Comparison of ENCODE assay signal across 7 cellular contexts in the genomic region with DNA sequence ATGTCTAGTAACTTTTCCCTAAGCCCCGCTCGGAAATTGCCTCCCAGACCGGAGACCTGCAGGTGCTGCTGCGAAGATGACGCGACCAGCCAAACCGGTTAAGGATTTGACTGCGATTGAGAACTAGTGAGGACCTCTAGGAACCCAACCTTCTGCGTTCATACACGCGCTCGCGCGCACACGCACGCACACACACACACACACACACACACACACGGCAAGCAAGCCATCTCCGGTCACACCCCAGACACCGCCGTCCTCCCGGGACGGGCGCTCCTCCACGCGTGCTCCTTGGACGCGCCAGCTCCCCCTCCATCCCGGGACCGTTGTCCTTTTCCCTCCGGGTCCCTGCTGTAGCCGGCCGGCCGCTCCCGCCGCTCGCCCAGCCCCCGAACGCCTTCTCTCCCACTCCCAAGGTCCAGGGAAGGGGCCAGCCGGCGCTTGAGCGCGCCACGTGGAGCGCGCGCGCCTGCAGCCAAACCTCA. TPM values are rescaled to one million over a fixed set of nuclear protein-coding genes. Genes with fewer than 3 reads are reported as not detected.
A peak's percentile ranks its signal among the peaks of the same experiment; 100 is the strongest.
DNase-seq lines count a peak whose midpoint lies in the region; ATAC-seq, FAIRE-seq and TF ChIP-seq lines count a peak whose summit lies in the region.

No MANE protein-coding gene starts in this region.

- no peak for FAIRE-seq in K562 (lab: Jason Lieb, UNC)

- no peaks in the 10 kb centered on the region for H3F3A ChIP-seq in PC-3 (ENCODE audit: low read length, unreplicated experiment)

- TF ChIP-seq EP300 in K562 (IDR thresholded peaks at IDR 0.05; ENCODE audit: low read length) (no peak), sigmoid colon (IDR thresholded peaks at IDR 0.05) (no peak)

- peak overlapping the region; percentile 76 for H3K4me3 ChIP-seq in GM12865 (ENCODE audit: low read depth, low read length)
- peak overlapping the region; percentile 77 for H3K4me3 ChIP-seq in PC-3 (ENCODE audit: low read length)
- H3K4me3 ChIP-seq in K562: peak overlapping the region; percentile 67
- H3K4me3 ChIP-seq in iPS-18a (ENCODE audit: low read length): peak overlapping the region; percentile 83
- peak overlapping the region; percentile 64 to 94 (median 84) for H3K4me3 ChIP-seq in sigmoid colon

- H3K79me2 ChIP-seq in PC-3 (ENCODE audit: low read length) (peaks cover 41% of the 10 kb centered on the region), K562 (ENCODE audit: control insufficient read depth, insufficient read depth, low read length) (peaks cover 48% of the 10 kb centered on the region)

- no peaks in the 10 kb centered on the region for H3K9me2 ChIP-seq in PC-3 (replicated peaks; ENCODE audit: low read length)

- POLR2A ChIA-PET in PC-3 (lab: Charles Lee; ENCODE audit: unreplicated experiment) (no interaction called here), K562 (lab: Yijun Ruan, JAX) (no interaction called here)

- no peak for TF ChIP-seq RAD21 in K562 (CRISPR knock-in tag; conservative IDR thresholded peaks at IDR 0.05 in 1 of 2, IDR thresholded peaks at IDR 0.05 in 1 of 2)

- H3K27me3 ChIP-seq in PC-3 (ENCODE audit: low read length) (no peaks in the 10 kb centered on the region), K562 (ENCODE audit: control insufficient read depth in 2 of 2, insufficient read depth in 2 of 2, low read length in 2 of 2) (no peaks in the 10 kb centered on the region), iPS-18a (ENCODE audit: control insufficient read depth, insufficient read depth, low read length) (peaks cover 13% of the 10 kb centered on the region), sigmoid colon (no peaks in the 10 kb centered on the region)

- H3K36me3 ChIP-seq in PC-3 (ENCODE audit: low read depth, low read length) (no peaks in the 10 kb centered on the region), K562 (ENCODE audit: control insufficient read depth, insufficient read depth, low read length) (no peaks in the 10 kb centered on the region), iPS-18a (ENCODE audit: control insufficient read depth, low read depth, low read length) (no peaks in the 10 kb centered on the region), sigmoid colon (no peaks in the 10 kb centered on the region)

- H3K27ac ChIP-seq in PC-3 (ENCODE audit: low read length) (peak overlapping the region; percentile 78), K562 (ENCODE audit: extremely low read depth, low read depth, low read length) (no peak overlapping the region), iPS-18a (ENCODE audit: low read length) (no peak overlapping the region), sigmoid colon (peak overlapping the region; percentile 76 to 84 (median 81))

- intact Hi-C loops in PC-3 (cut with micrococcal nuclease) (no loop called here), K562 (cut with micrococcal nuclease) (loop anchor here (5.0 to 10.0 kb wide), 2 partner anchors 48 to 184 kb away; no protein-coding TSS in a partner anchor), sigmoid colon (cut with DNase I) (no loop called here)

- CTCF ChIA-PET in PC-3 (lab: Charles Lee): no interaction called here
- CTCF ChIA-PET in K562 (lab: Yijun Ruan, JAX; ENCODE audit: low intra/inter-chr PET ratio): no interaction called here

- WGBS in K562 (ENCODE audit: insufficient coverage, low coverage, missing lambda C conversion rate): 5% methylated on average over 26 of the region's 47 CpGs
- 1% methylated on average over 47 of the region's 47 CpGs for WGBS in sigmoid colon, 2 donors

- H3K4me2 ChIP-seq in PC-3 (ENCODE audit: low read length) (peak overlapping the region; percentile 93), K562 (ENCODE audit: insufficient read depth, low read length) (peak overlapping the region; percentile 68)

- ATAC-seq in HG03159 (IDR thresholded peaks at IDR 0.05; ENCODE audit: unreplicated experiment): peak; percentile 12
- peak; percentile 10 for ATAC-seq in PC-3
- ATAC-seq in K562: peak; percentile 48

- H4K20me1 ChIP-seq in PC-3 (ENCODE audit: low read length) (peaks cover 15% of the 10 kb centered on the region; the same call in 1 of the 2 replicates), K562 (replicated peaks; ENCODE audit: control insufficient read depth, insufficient read depth, low read length) (no peaks in the 10 kb centered on the region)

- H2AFZ ChIP-seq in PC-3 (ENCODE audit: low read length): no peak overlapping the region
- H2AFZ ChIP-seq in K562 (ENCODE audit: low read depth, low read length): 0 out of 2 replicates have a peak overlapping the region, but pooled peaks have one; percentile 55

- DNase-seq in GM12865 (ENCODE audit: low read depth): peak; percentile 76
- DNase-seq in PC-3: peak; percentile 87
- DNase-seq in K562 (ENCODE audit: extremely low read depth in 1 of 4, low spot score in 3 of 4): peak; percentile 7 to 55 (median 12)
- DNase-seq in sigmoid colon: peak; percentile 67
- DNase-seq in HuH-7 (ENCODE audit: low spot score): no peak

- BruUV-seq in PC-3 (replicated peaks; lab: Mats Ljungman, UMichigan): no TSS peak
- no TSS peak for BruUV-seq in K562 (replicated peaks; lab: Mats Ljungman, UMichigan)

- no peaks in the 10 kb centered on the region for H3K9me1 ChIP-seq in K562 (ENCODE audit: control insufficient read depth, insufficient read depth, low read length)

- TF ChIP-seq POLR2A in K562 (conservative IDR thresholded peaks at IDR 0.05) (no peak), sigmoid colon (IDR thresholded peaks at IDR 0.05) (no peak)

- no peaks in the 10 kb centered on the region for H3K9me3 ChIP-seq in PC-3 (ENCODE audit: low read length)
- H3K9me3 ChIP-seq in K562 (replicated peaks; ENCODE audit: control insufficient read depth, insufficient read depth, low read depth, low read length): no peaks in the 10 kb centered on the region
- H3K9me3 ChIP-seq in iPS-18a (ENCODE audit: control insufficient read depth, low read depth, low read length): no peaks in the 10 kb centered on the region
- no peaks in the 10 kb centered on the region for H3K9me3 ChIP-seq in sigmoid colon

- TF ChIP-seq CTCF in GM12865 (IDR thresholded peaks at IDR 0.05; ENCODE audit: insufficient read depth, low read depth, low read length, missing control alignments) (no peak), PC-3 (conservative IDR thresholded peaks at IDR 0.05; ENCODE audit: low read depth, low read length) (no peak), K562 (IDR thresholded peaks at IDR 0.05 in 2 of 3, conservative IDR thresholded peaks at IDR 0.05 in 1 of 3; ENCODE audit: insufficient read depth in 2 of 3, low read depth in 1 of 3, low read length in 3 of 3) (no peak), sigmoid colon (IDR thresholded peaks at IDR 0.05) (no peak)

- in situ Hi-C loops in K562 (cut with MboI): no loop called here

- peaks cover 39% of the 10 kb centered on the region for H3K4me1 ChIP-seq in PC-3 (ENCODE audit: insufficient read depth, low read length)
- peaks cover 0 to 20% of the 10 kb centered on the region in 2 experiments; a peak in 3 of 5 replicates for H3K4me1 ChIP-seq in K562 (replicated peaks in 1 of 2; ENCODE audit: control insufficient read depth in 2 of 2, insufficient read depth in 2 of 2, low read length in 2 of 2)
- peaks cover 17% of the 10 kb centered on the region for H3K4me1 ChIP-seq in iPS-18a (ENCODE audit: control insufficient read depth, low read depth, low read length)
- H3K4me1 ChIP-seq in sigmoid colon: peaks cover 0 to 16% (median 13%) of the 10 kb centered on the region in 4 donors

- H3K9ac ChIP-seq in PC-3 (ENCODE audit: low read length) (peak overlapping the region; percentile 83), K562 (ENCODE audit: insufficient read depth in 1 of 2, low read depth in 2 of 2, low read length in 2 of 2) (peak overlapping the region in 1 of 2 experiments; percentile 87; a peak in 2 of 4 replicates), iPS-18a (ENCODE audit: low read length) (peak overlapping the region; percentile 71)

RNA-seq across cellular contexts. Expression of a gene that starts 1.2 kb away (rescaled TPM):
- total RNA-seq in PC-3 (2014; rRNA removed) (15.1 and 22.3 TPM in 2 replicates), K562 (2014; rRNA removed) (6.4 and 8.5 TPM in 2 replicates), K562 (2014; rRNA removed; fragmentation: Illumina TruSeq; extraction: Trizol) (8.7 and 9.1 TPM in 2 replicates), K562 (2015; rRNA removed; fragmentation: Illumina TruSeq; extraction: Trizol) (8.0 and 8.9 TPM in 2 replicates), K562 (2021) (10.7 and 12.3 TPM in 2 replicates), sigmoid colon (10 to 100 TPM in 2 of 4 donors, 1 to 10 TPM in 2; 7.2 to 15.0 (median 10.1) TPM)
- 4.4 and 10.2 TPM in 2 replicates for total RNA-seq in K562 (2011; cell fraction: chromatin; rRNA removed; ENCODE audit: low replicate concordance)
- total RNA-seq in K562 (2011; cell fraction: nucleolus; rRNA removed): 3.3 and 5.4 TPM in 2 replicates
- total RNA-seq in K562 (2011; cell fraction: nucleoplasm; rRNA removed): 4.2 and 4.5 TPM in 2 replicates
- polyA plus RNA-seq in K562 (2011; rRNA removed) (2.2 and 7.0 TPM in 2 replicates), K562 (2014; fragmentation: Illumina TruSeq; extraction: Trizol) (8.0 and 10.0 TPM in 2 replicates), K562 (2014; fragmentation: Nextera tagmentation; extraction: Ambion mirVana) (1 to 10 TPM; 2.8 to 2.9 TPM), K562 (2014; rRNA removed) (5.5 and 6.4 TPM in 2 replicates), sigmoid colon (1 to 10 TPM; 5.4 to 7.8 (median 5.5) TPM)
- 0.84 and 3.8 TPM in 2 replicates for polyA plus RNA-seq in K562 (2011; cell fraction: cytosol; rRNA removed)
- polyA plus RNA-seq in K562 (2011; cell fraction: nucleus; rRNA removed): 2.0 and 9.5 TPM in 2 replicates
- 3.3 and 5.5 TPM in 2 replicates for polyA plus RNA-seq in K562 (2012)
- polyA minus RNA-seq in K562 (2011; rRNA and poly(A)+ RNA removed): 2.5 and 13.1 TPM in 2 replicates
- 2.1 and 8.5 TPM in 2 replicates for polyA minus RNA-seq in K562 (2011; cell fraction: cytosol; rRNA and poly(A)+ RNA removed)
- 1.6 and 4.8 TPM in 2 replicates for polyA minus RNA-seq in K562 (2011; cell fraction: nucleus; rRNA and poly(A)+ RNA removed)

RNA-seq across cellular contexts. Expression of a gene that starts 56.9 kb away (rescaled TPM):
- 37.8 and 46.7 TPM in 2 replicates for total RNA-seq in PC-3 (2014; rRNA removed)
- total RNA-seq in K562 (2011; cell fraction: chromatin; rRNA removed; ENCODE audit: low replicate concordance): 4.0 and 10.8 TPM in 2 replicates
- 7.1 and 9.5 TPM in 2 replicates for total RNA-seq in K562 (2011; cell fraction: nucleolus; rRNA removed)
- total RNA-seq in K562 (2011; cell fraction: nucleoplasm; rRNA removed): 15.0 and 29.1 TPM in 2 replicates
- total RNA-seq in K562 (2014; rRNA removed): 27.2 and 32.6 TPM in 2 replicates
- total RNA-seq in K562 (2014; rRNA removed; fragmentation: Illumina TruSeq; extraction: Trizol): 65.8 and 66.8 TPM in 2 replicates
- 63.4 and 65.0 TPM in 2 replicates for total RNA-seq in K562 (2015; rRNA removed; fragmentation: Illumina TruSeq; extraction: Trizol)
- 43.3 and 49.0 TPM in 2 replicates for total RNA-seq in K562 (2021)
- polyA plus RNA-seq in K562 (2011; rRNA removed): 99.5 and 116 TPM in 2 replicates
- 13.6 and 16.7 TPM in 2 replicates for polyA plus RNA-seq in K562 (2011; cell fraction: cytosol; rRNA removed)
- polyA plus RNA-seq in K562 (2011; cell fraction: nucleus; rRNA removed): 15.3 and 28.1 TPM in 2 replicates
- polyA plus RNA-seq in K562 (2012): 105 and 123 TPM in 2 replicates
- 44.5 and 48.5 TPM in 2 replicates for polyA plus RNA-seq in K562 (2014; fragmentation: Illumina TruSeq; extraction: Trizol)
- polyA plus RNA-seq in K562 (2014; fragmentation: Nextera tagmentation; extraction: Ambion mirVana): 100 to 1,000 TPM; 111 to 112 TPM
- 47.6 TPM in 2 replicates for polyA plus RNA-seq in K562 (2014; rRNA removed)
- 6.9 and 7.4 TPM in 2 replicates for polyA minus RNA-seq in K562 (2011; rRNA and poly(A)+ RNA removed)
- 2.4 and 6.3 TPM in 2 replicates for polyA minus RNA-seq in K562 (2011; cell fraction: cytosol; rRNA and poly(A)+ RNA removed)
- polyA minus RNA-seq in K562 (2011; cell fraction: nucleus; rRNA and poly(A)+ RNA removed): 3.0 and 8.1 TPM in 2 replicates
- total RNA-seq in sigmoid colon: 100 to 1,000 TPM; 174 to 447 (median 191) TPM
- 100 to 1,000 TPM; 138 to 203 (median 190) TPM for polyA plus RNA-seq in sigmoid colon

Comparison
In these comparisons a context has a peak if more than half of its experiments do, and no peak if none do; other contexts are left out.
1. H3K27ac ChIP-seq: peak in PC-3 (single experiment) and sigmoid colon (4 of 4); none in K562 (single experiment) and iPS-18a (single experiment).
2. Peak in every context shown above with its lines, with median percentiles within 50 percentile points of each other: H3K4me3 ChIP-seq and ATAC-seq.